8 cellular contexts compared by ENCODE assay signal in genomic region chr9:75086443-75087278, GRCh38. TPM values are rescaled to one million over a fixed set of nuclear protein-coding genes. Genes with fewer than 3 reads are reported as not detected.
DNase-seq lines count a peak whose midpoint lies in the region; ATAC-seq and TF ChIP-seq lines count a peak whose summit lies in the region.

No MANE protein-coding gene starts in this region.

- intact Hi-C loops in Panc1 (cut with micrococcal nuclease; ENCODE audit: unreplicated experiment) = loop anchor here (10.0 kb wide), 2 partner anchors 62 to 132 kb away; partner anchors contain the start of genes C9orf40 and CARNMT1

- no peaks in the 10 kb centered on the region for H4K20me1 ChIP-seq in neural cell (ENCODE audit: insufficient read depth)

- H3K27me3 ChIP-seq in Panc1 (ENCODE audit: control insufficient read depth, insufficient read depth, low read length) (no peaks in the 10 kb centered on the region), endocrine pancreas (ENCODE audit: control insufficient read depth, insufficient read depth, low read length) (no peaks in the 10 kb centered on the region), neural cell (ENCODE audit: insufficient read depth, low read depth, low read length) (peaks cover 11% of the 10 kb centered on the region)

- DNase-seq in COLO668 (lab: John Stamatoyannopoulos, UW; ENCODE audit: unreplicated experiment) = peak; percentile 27
- DNase-seq in Panc1 (ENCODE audit: low read depth, low spot score) = no peak
- no peak for DNase-seq in NCI-H1048 (lab: John Stamatoyannopoulos, UW)
- no peak for DNase-seq in GF-D8 (lab: John Stamatoyannopoulos, UW)

- H3K27ac ChIP-seq in Panc1 (ENCODE audit: low read length) = peak overlapping the region; percentile 84
- H3K27ac ChIP-seq in neural cell (ENCODE audit: low read length) = no peak overlapping the region

- H3K4me1 ChIP-seq in Panc1 (ENCODE audit: control insufficient read depth, insufficient read depth, low read length) (peaks cover 9% of the 10 kb centered on the region), endocrine pancreas (ENCODE audit: control insufficient read depth, insufficient read depth, low read length) (peaks cover 13% of the 10 kb centered on the region)

- BruUV-seq in Panc1 (replicated peaks; lab: Mats Ljungman, UMichigan) = no TSS peak

- H2AFZ ChIP-seq in neural cell (ENCODE audit: low read depth, low read length) = no peak overlapping the region

- H3K36me3 ChIP-seq in Panc1 (ENCODE audit: control insufficient read depth, insufficient read depth, low read length) = no peaks in the 10 kb centered on the region
- no peaks in the 10 kb centered on the region for H3K36me3 ChIP-seq in endocrine pancreas (ENCODE audit: control insufficient read depth, insufficient read depth, low read length)
- H3K36me3 ChIP-seq in neural cell (ENCODE audit: insufficient read depth, low read length) = no peaks in the 10 kb centered on the region

- CTCF ChIA-PET in Panc1 (lab: Charles Lee) = no interaction called here

- H3K4me2 ChIP-seq in neural cell (ENCODE audit: low read length) = no peak overlapping the region

- no peak for TF ChIP-seq EP300 in neural cell (conservative IDR thresholded peaks at IDR 0.05; ENCODE audit: poor library complexity, severe bottlenecking)

- TF ChIP-seq CTCF in Panc1 (IDR thresholded peaks at IDR 0.05) (no peak), neural cell (IDR thresholded peaks at IDR 0.05; ENCODE audit: poor library complexity, severe bottlenecking) (no peak)

- in situ Hi-C loops in Panc1 (cut with HindIII; ENCODE audit: low pct_unique_long_range_greater_than_20kb, low sequenced_read_pairs) = no loop called here

- POLR2A ChIA-PET in Panc1 (lab: Charles Lee) = interaction anchor here (0.6 to 0.7 kb wide), 2 partner anchors 23 to 167 kb away, joined by 3 to 9 read pairs; no protein-coding TSS in a partner anchor

- ATAC-seq in Panc1 (no peak), GM21515 (IDR thresholded peaks at IDR 0.05; ENCODE audit: unreplicated experiment) (no peak), GM19023 (IDR thresholded peaks at IDR 0.05; ENCODE audit: unreplicated experiment) (no peak)

- H3F3A ChIP-seq in neural cell (ENCODE audit: insufficient read depth, low read length, poor library complexity, severe bottlenecking) = no peaks in the 10 kb centered on the region

- no peaks in the 10 kb centered on the region for H3K9me3 ChIP-seq in Panc1 (ENCODE audit: control insufficient read depth, insufficient read depth, low read depth, low read length)
- H3K9me3 ChIP-seq in endocrine pancreas (ENCODE audit: control insufficient read depth, low read length) = no peaks in the 10 kb centered on the region
- H3K9me3 ChIP-seq in neural cell (ENCODE audit: low read length) = no peaks in the 10 kb centered on the region

- H3K9me2 ChIP-seq in neural cell (ENCODE audit: insufficient read depth, low read length) = no peaks in the 10 kb centered on the region

- H3K9ac ChIP-seq in endocrine pancreas (ENCODE audit: control insufficient read depth, insufficient read depth, low read length) (no peak overlapping the region), neural cell (ENCODE audit: low read length) (no peak overlapping the region)

- H3K4me3 ChIP-seq in Panc1 (ENCODE audit: low read depth in 2 of 2, low read length in 2 of 2) (peak overlapping the region; percentile 78 to 82), endocrine pancreas (ENCODE audit: control insufficient read depth, insufficient read depth, low read length) (peak overlapping the region; percentile 86), neural cell (ENCODE audit: low read length) (peak overlapping the region; percentile 93)

- no peaks in the 10 kb centered on the region for H3K79me2 ChIP-seq in neural cell (replicated peaks; ENCODE audit: insufficient read depth, low read length)

- TF ChIP-seq RAD21 in neural cell (conservative IDR thresholded peaks at IDR 0.05) = no peak

TF ChIP-seq in neural cell, 6 proteins besides CTCF, POLR2A, EP300 and RAD21:
- TF ChIP-seq TAF1 (IDR thresholded peaks at IDR 0.05; ENCODE audit: low read depth) (no peak), EZH2 (IDR thresholded peaks at IDR 0.05; ENCODE audit: borderline replicate concordance, insufficient read depth, low read length, poor library complexity, severe bottlenecking) (no peak), POLR2AphosphoS5 (IDR thresholded peaks at IDR 0.05) (no peak), REST (IDR thresholded peaks at IDR 0.05; ENCODE audit: borderline replicate concordance) (no peak), SMC3 (conservative IDR thresholded peaks at IDR 0.05; ENCODE audit: poor library complexity) (no peak), MXI1 (conservative IDR thresholded peaks at IDR 0.05; ENCODE audit: poor library complexity, severe bottlenecking) (no peak)

RNA-seq across cellular contexts. Expression of gene NMRK1, which starts 1.3 kb away (rescaled TPM):
- total RNA-seq in Panc1 (2021; ENCODE audit: unreplicated experiment) = 16.0 TPM
- polyA plus RNA-seq in Panc1 (2012; ENCODE audit: insufficient read length) = 11.2 TPM
- 11.5 and 12.9 TPM in 2 replicates for polyA plus RNA-seq in neural cell
- 3.9 and 5.0 TPM in 2 replicates for polyA minus RNA-seq in neural cell

RNA-seq across cellular contexts. Expression of gene OSTF1, which starts 1.7 kb away (rescaled TPM):
- total RNA-seq in Panc1 (2021; ENCODE audit: unreplicated experiment) = 24.6 TPM
- 15.3 TPM for polyA plus RNA-seq in Panc1 (2012; ENCODE audit: insufficient read length)
- polyA plus RNA-seq in neural cell = 6.2 and 8.8 TPM in 2 replicates
- polyA minus RNA-seq in neural cell = 8.5 and 9.0 TPM in 2 replicates

RNA-seq across cellular contexts. Expression of gene CARNMT1, which starts 58.6 kb away (rescaled TPM):
- 13.8 TPM for total RNA-seq in Panc1 (2021; ENCODE audit: unreplicated experiment)
- polyA plus RNA-seq in Panc1 (2012; ENCODE audit: insufficient read length) = 4.1 TPM
- 15.3 and 15.7 TPM in 2 replicates for polyA plus RNA-seq in neural cell
- 41.4 and 46.0 TPM in 2 replicates for polyA minus RNA-seq in neural cell
